Comparison of ENCODE assay signal across 28 cellular contexts in genomic region chr1:201806801-201807200, GRCh38.
"Had no signal": no experiment of that assay in that cellular context is flagged by ENCODE, and none has a peak within 500 bp of the region (broad histone marks: within the 10 kb centered on the region; RNA-seq: fewer than 3 reads in every experiment).

No MANE protein-coding gene starts in this region.

- H3K27ac ChIP-seq: colonic mucosa, epithelial cell of prostate, gastrocnemius medialis, hepatocyte, neutrophil, prostate gland, sigmoid colon, testis, tibial artery, upper lobe of right lung, vagina had no signal

- H3K27me3 Mint-ChIP-seq: dendritic cell treated with granulocyte-macrophage colony-stimulating factor and Interleukin-4, amounts not matched to agents 40 ng/mL and 50 ng/mL, for 4 days; stimulated activated memory B cell treated with anti-CD40 and anti-IgM and Interleukin-4, amounts not matched to agents 10 μg/mL and 1 μg/mL and 100 μg/mL, for 72 hours had no signal

- H3K4me2 ChIP-seq: hepatocyte had no signal

- H3K36me3 Mint-ChIP-seq: natural killer cell had no signal

- H2AFZ ChIP-seq: hepatocyte had no signal

- H3K79me2 ChIP-seq: hepatocyte had no signal

- H3K4me3 Mint-ChIP-seq: dendritic cell treated with granulocyte-macrophage colony-stimulating factor and Interleukin-4, amounts not matched to agents 40 ng/mL and 50 ng/mL, for 4 days; endodermal cell; memory B cell; natural killer cell; stimulated activated memory B cell treated with anti-CD40 and anti-IgM and Interleukin-4, amounts not matched to agents 10 μg/mL and 1 μg/mL and 100 μg/mL, for 72 hours had no signal

- H3K9me3 Mint-ChIP-seq: dendritic cell treated with granulocyte-macrophage colony-stimulating factor and Interleukin-4, amounts not matched to agents 40 ng/mL and 50 ng/mL, for 4 days; endodermal cell; memory B cell; natural killer cell; stimulated activated memory B cell treated with anti-CD40 and anti-IgM and Interleukin-4, amounts not matched to agents 10 μg/mL and 1 μg/mL and 100 μg/mL, for 72 hours had no signal

- H3K4me1 Mint-ChIP-seq: endodermal cell; memory B cell; natural killer cell; stimulated activated memory B cell treated with anti-CD40 and anti-IgM and Interleukin-4, amounts not matched to agents 10 μg/mL and 1 μg/mL and 100 μg/mL, for 72 hours had no signal

- DNase-seq: colonic mucosa; effector CD8-positive, alpha-beta T cell; foreskin fibroblast; gastrocnemius medialis; heart left ventricle; kidney; natural killer cell; right cardiac atrium; sigmoid colon; stimulated activated CD4-positive, alpha-beta T cell treated with anti-CD3 and anti-CD28 coated beads, Interleukin-2, amount 100 ng/mL, for 24 hours; stimulated activated CD4-positive, alpha-beta T cell treated with anti-CD3 and anti-CD28 coated beads, Interleukin-4, amount 100 ng/mL, for 24 hours; stimulated activated naive CD8-positive, alpha-beta T cell treated with anti-CD3 and anti-CD28 coated beads, Interleukin-15, Interleukin-2, amounts not matched to agents 100 U/mL and 50 U/mL, for 24 hours; substantia nigra; testis; tibial artery; upper lobe of right lung had no signal

- FAIRE-seq: kidney had no signal

- H3K9me3 ChIP-seq: colonic mucosa, gastrocnemius medialis, heart left ventricle, neutrophil, prostate gland, sigmoid colon, testis, tibial artery, upper lobe of right lung, vagina had no signal

- H3K27ac Mint-ChIP-seq: dendritic cell treated with granulocyte-macrophage colony-stimulating factor and Interleukin-4, amounts not matched to agents 40 ng/mL and 50 ng/mL, for 4 days; endodermal cell; memory B cell; natural killer cell; stimulated activated memory B cell treated with anti-CD40 and anti-IgM and Interleukin-4, amounts not matched to agents 10 μg/mL and 1 μg/mL and 100 μg/mL, for 72 hours had no signal

- H3K4me1 ChIP-seq: colonic mucosa, gastrocnemius medialis, prostate gland, sigmoid colon, testis, tibial artery, upper lobe of right lung, vagina had no signal

- ATAC-seq: esophagus mucosa; gastrocnemius medialis; heart left ventricle; left lobe of liver; natural killer cell; right cardiac atrium; stimulated activated memory B cell treated with anti-CD40 and anti-IgM and Interleukin-4, amounts not matched to agents 10 μg/mL and 1 μg/mL and 100 μg/mL, for 72 hours; stimulated activated naive CD8-positive, alpha-beta T cell treated with anti-CD3 and anti-CD28 coated beads, Interleukin-15, Interleukin-2, amounts not matched to agents 100 U/mL and 50 U/mL, for 24 hours; upper lobe of right lung had no signal

- H3K27me3 ChIP-seq: colonic mucosa, gastrocnemius medialis, heart left ventricle, hepatocyte, neutrophil, sigmoid colon, testis, tibial artery, upper lobe of right lung, vagina had no signal

- H3K4me3 ChIP-seq: colonic mucosa, gastrocnemius medialis, heart left ventricle, hepatocyte, lung, prostate gland, sigmoid colon, testis, tibial artery, upper lobe of right lung, vagina had no signal
